Comparison of ENCODE assay signal across 8 cellular contexts in the genomic region with DNA sequence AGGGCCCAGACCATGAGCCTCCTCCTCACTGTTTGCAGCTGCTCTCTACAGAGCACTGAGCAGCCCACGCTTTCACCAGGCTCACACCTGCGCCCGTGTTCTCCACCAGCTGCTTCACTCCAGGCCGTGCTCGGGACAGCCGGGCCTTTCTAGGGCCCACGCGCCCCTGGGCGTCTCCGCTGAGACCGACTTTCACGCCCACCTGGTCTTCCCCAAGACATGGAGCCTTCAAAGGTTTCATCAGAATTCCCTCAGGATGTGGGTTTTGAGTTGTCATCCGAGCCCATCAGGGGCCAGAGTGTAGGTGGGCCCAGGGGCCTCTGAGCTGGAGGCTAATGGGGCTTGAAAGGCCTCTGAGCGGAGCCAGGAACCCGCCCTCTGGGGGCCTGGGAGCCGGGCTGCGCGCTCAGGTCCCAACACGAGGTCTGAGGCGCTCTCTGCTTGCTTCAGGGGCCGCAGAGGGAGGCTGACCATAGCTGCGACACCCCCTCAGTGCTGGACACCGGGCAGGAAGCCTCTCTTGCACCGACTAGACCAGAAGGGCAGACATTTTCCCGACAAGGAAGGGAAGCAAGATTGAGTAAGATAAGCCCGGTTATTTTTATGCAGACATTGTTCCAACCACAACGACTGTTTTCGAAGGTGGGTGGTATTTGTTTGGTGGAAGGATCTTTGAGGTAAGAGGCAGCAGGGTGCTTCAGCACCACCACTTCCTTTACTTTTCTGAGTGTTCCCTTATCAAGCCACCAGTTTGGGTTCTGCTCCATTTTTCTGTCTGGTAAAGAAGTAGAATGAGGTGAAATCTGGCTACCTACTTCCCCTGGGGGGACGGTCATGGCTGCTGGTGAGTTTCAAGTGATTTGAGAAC.
DNase-seq lines count a peak whose midpoint lies in the region; ATAC-seq and TF ChIP-seq lines count a peak whose summit lies in the region.

No MANE protein-coding gene starts in this region.

- CTCF ChIA-PET in naive thymus-derived CD4-positive, alpha-beta T cell (lab: Charles Lee) = interaction anchor here (0.6 to 2.5 kb wide), 6 partner anchors 9 to 537 kb away, joined by 3 to 8 read pairs (median 3); a partner anchor contains a TSS

- peak overlapping the region; percentile 75 to 91 (median 85) for H3K4me3 Mint-ChIP-seq in naive thymus-derived CD4-positive, alpha-beta T cell

- H3K27ac Mint-ChIP-seq in naive thymus-derived CD4-positive, alpha-beta T cell = peak overlapping the region; percentile 90 to 100 (median 98)

- WGBS in heart right ventricle, 2 donors = 75 to 76% methylated on average over 29 of the region's 29 CpGs

- H3K4me3 ChIP-seq in heart right ventricle (no peak overlapping the region), right atrium auricular region (no peak overlapping the region)
- H3K4me3 ChIP-seq in naive thymus-derived CD4-positive, alpha-beta T cell (ENCODE audit: low read length) = peak overlapping the region; percentile 27

- H3K9me3 Mint-ChIP-seq in naive thymus-derived CD4-positive, alpha-beta T cell = peaks cover 0 to 9% (median 0%) of the 10 kb centered on the region in 11 donors

- no peaks in the 10 kb centered on the region for H3K27me3 Mint-ChIP-seq in naive thymus-derived CD4-positive, alpha-beta T cell

- ATAC-seq in heart right ventricle = peak in 7 of 8 donors; percentile 15 to 70 (median 55)
- ATAC-seq in HG03521 (IDR thresholded peaks at IDR 0.05; ENCODE audit: unreplicated experiment) = peak; percentile 70
- peak; percentile 84 for ATAC-seq in naive thymus-derived CD4-positive, alpha-beta T cell

- H3K27me3 ChIP-seq in heart right ventricle (peaks cover 0 to 4% (median 0%) of the 10 kb centered on the region in 7 donors), right atrium auricular region (no peaks in the 10 kb centered on the region)
- no peaks in the 10 kb centered on the region for H3K27me3 ChIP-seq in naive thymus-derived CD4-positive, alpha-beta T cell (ENCODE audit: control insufficient read depth in 2 of 2, insufficient read depth in 2 of 2, low read length in 2 of 2)

- H3K9me3 ChIP-seq in heart right ventricle (no peaks in the 10 kb centered on the region), right atrium auricular region (no peaks in the 10 kb centered on the region)
- no peaks in the 10 kb centered on the region for H3K9me3 ChIP-seq in naive thymus-derived CD4-positive, alpha-beta T cell (ENCODE audit: control insufficient read depth in 2 of 3, low read length in 3 of 3)

- TF ChIP-seq CTCF in heart right ventricle (IDR thresholded peaks at IDR 0.05) (no peak), right atrium auricular region (IDR thresholded peaks at IDR 0.05) (no peak)

- H3K4me1 ChIP-seq in heart right ventricle (peaks cover 0 to 22% (median 7%) of the 10 kb centered on the region in 9 donors), right atrium auricular region (peaks cover 0 to 6% of the 10 kb centered on the region in 2 donors)
- peaks cover 49 to 59% of the 10 kb centered on the region in 2 donors for H3K4me1 ChIP-seq in naive thymus-derived CD4-positive, alpha-beta T cell (ENCODE audit: control insufficient read depth in 2 of 2, insufficient read depth in 2 of 2, low read length in 2 of 2)

- DNase-seq in heart right ventricle (no peak), right atrium auricular region (ENCODE audit: low spot score) (no peak), NCI-H146 treated with DMSO at 0.1 percent for 48 hours (lab: John Stamatoyannopoulos, UW; ENCODE audit: unreplicated experiment) (no peak), GF-D8 (lab: John Stamatoyannopoulos, UW) (no peak), glomerular visceral epithelial cell (ENCODE audit: extremely low spot score) (no peak)
- DNase-seq in activated CD8-positive, alpha-beta memory T cell treated with anti-CD3 and anti-CD28 coated beads, Interleukin-2, amount 50 U/mL, for 24 hours (ENCODE audit: extremely low read depth) = peak; percentile 20
- DNase-seq in naive thymus-derived CD4-positive, alpha-beta T cell = peak in 8 of 9 donors; percentile 51 to 80 (median 75)

- peaks cover 51 to 90% (median 77%) of the 10 kb centered on the region in 7 donors for H3K4me1 Mint-ChIP-seq in naive thymus-derived CD4-positive, alpha-beta T cell

- peaks cover 0 to 14% (median 4%) of the 10 kb centered on the region in 5 donors for H3K36me3 Mint-ChIP-seq in naive thymus-derived CD4-positive, alpha-beta T cell

- H3K27ac ChIP-seq in heart right ventricle = peak overlapping the region in 7 of 10 donors; percentile 5 to 73 (median 26)
- no peak overlapping the region for H3K27ac ChIP-seq in right atrium auricular region
- peak overlapping the region; percentile 69 for H3K27ac ChIP-seq in naive thymus-derived CD4-positive, alpha-beta T cell (ENCODE audit: low read depth, low read length)

- intact Hi-C loops in heart right ventricle (cut with DNase I) = no loop called here
- intact Hi-C loops in naive thymus-derived CD4-positive, alpha-beta T cell (cut with micrococcal nuclease) = loop anchor here (1.0 to 10.0 kb wide), 19 partner anchors 15 to 783 kb away; a partner anchor contains a TSS

- POLR2A ChIA-PET in naive thymus-derived CD4-positive, alpha-beta T cell (lab: Charles Lee) = interaction anchor here (0.6 to 5.1 kb wide), 13 partner anchors 8 to 1606 kb away, joined by 3 to 44 read pairs (median 5); a partner anchor contains a TSS

- H3K36me3 ChIP-seq in heart right ventricle = no peaks in the 10 kb centered on the region
- H3K36me3 ChIP-seq in right atrium auricular region = no peaks in the 10 kb centered on the region
- H3K36me3 ChIP-seq in naive thymus-derived CD4-positive, alpha-beta T cell (ENCODE audit: control insufficient read depth in 2 of 3, insufficient read depth in 3 of 3, low read length in 3 of 3) = no peaks in the 10 kb centered on the region

Comparison
In these comparisons a context has a peak if more than half of its experiments do, and no peak if none do; other contexts are left out.
1. H3K27ac ChIP-seq: peak in heart right ventricle (7 of 10) and naive thymus-derived CD4-positive, alpha-beta T cell (single experiment); none in right atrium auricular region (0 of 2).
2. DNase-seq: peak in activated CD8-positive, alpha-beta memory T cell treated with anti-CD3 and anti-CD28 coated beads, Interleukin-2, amount 50 U/mL, for 24 hours (single experiment) and naive thymus-derived CD4-positive, alpha-beta T cell (8 of 9); none in heart right ventricle (0 of 2), right atrium auricular region (single experiment), NCI-H146 treated with DMSO at 0.1 percent for 48 hours (single experiment), GF-D8 (single experiment) and glomerular visceral epithelial cell (single experiment).
3. intact Hi-C loops: an anchor here in naive thymus-derived CD4-positive, alpha-beta T cell (1.0 to 10.0 kb wide); none called in heart right ventricle.
4. Peak in every context shown above with its lines, with median percentiles within 50 percentile points of each other: ATAC-seq.